ENCODE assay signal across 1 cellular context in the genomic region with DNA sequence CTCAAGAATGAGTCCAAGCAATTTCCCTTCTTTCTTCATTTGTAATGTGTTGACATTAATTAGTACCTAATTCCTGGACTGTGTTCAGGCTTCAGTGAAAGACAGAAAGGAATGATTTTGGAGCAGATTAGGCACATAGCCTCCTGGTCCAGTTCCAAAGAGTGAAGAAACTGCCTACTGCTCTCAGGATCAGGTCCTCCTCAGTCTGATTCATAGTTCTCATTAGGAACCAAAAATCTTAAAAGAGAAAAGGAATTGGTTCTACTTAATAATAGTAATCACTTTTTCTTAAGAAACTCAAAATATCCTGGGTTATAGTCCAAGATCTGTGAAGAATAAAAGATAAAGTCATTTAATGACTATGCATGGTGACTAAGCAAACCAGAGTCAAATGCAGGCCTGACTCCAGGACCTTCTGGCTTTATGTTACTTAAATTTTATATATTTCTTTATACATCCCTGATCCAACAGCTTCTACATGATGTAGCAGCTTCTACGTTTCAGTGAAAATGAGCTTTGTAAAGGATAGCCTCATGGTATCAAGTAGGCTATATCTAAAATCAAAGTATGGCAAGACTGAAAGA.
TF ChIP-seq lines count a peak whose summit lies in the region.

No MANE protein-coding gene starts in this region.

TF ChIP-seq in IMR-90, 13 proteins besides CTCF, POLR2A, EP300 and RAD21 (continued from another document):
- TF ChIP-seq NFE2L2 (IDR thresholded peaks at IDR 0.05; ENCODE audit: low read depth, low read length) (peak; percentile 50; the same call in 1 of the 2 replicates), CEBPB (IDR thresholded peaks at IDR 0.05; ENCODE audit: low read depth, low read length) (peak; percentile 7; the same call in 1 of the 2 replicates)
- TF ChIP-seq, protein P1, sequence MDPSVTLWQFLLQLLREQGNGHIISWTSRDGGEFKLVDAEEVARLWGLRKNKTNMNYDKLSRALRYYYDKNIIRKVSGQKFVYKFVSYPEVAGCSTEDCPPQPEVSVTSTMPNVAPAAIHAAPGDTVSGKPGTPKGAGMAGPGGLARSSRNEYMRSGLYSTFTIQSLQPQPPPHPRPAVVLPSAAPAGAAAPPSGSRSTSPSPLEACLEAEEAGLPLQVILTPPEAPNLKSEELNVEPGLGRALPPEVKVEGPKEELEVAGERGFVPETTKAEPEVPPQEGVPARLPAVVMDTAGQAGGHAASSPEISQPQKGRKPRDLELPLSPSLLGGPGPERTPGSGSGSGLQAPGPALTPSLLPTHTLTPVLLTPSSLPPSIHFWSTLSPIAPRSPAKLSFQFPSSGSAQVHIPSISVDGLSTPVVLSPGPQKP (IDR thresholded peaks at IDR 0.05; ENCODE audit: borderline replicate concordance, low read depth, low read length), result no peak
